In genomic region chr12:28550757-28551381, GRCh38 we compare ENCODE assay signal across 10 cellular contexts.
DNase-seq lines count a peak whose midpoint lies in the region; ATAC-seq, FAIRE-seq and TF ChIP-seq lines count a peak whose summit lies in the region.
"Had no signal": no experiment of that assay in that cellular context is flagged by ENCODE, and none has a peak within 500 bp of the region (broad histone marks: within the 10 kb centered on the region; RNA-seq: fewer than 3 reads in every experiment).

No MANE protein-coding gene starts in this region.

- peaks cover 9% of the 10 kb centered on the region for H3K36me3 Mint-ChIP-seq in stimulated activated effector memory CD8-positive, alpha-beta T cell treated with anti-CD3 and anti-CD28 coated beads, Interleukin-12 subunit alpha, Interleukin-12 subunit beta, amount 100 ng/mL, for 72 hours

- peak; percentile 9 for DNase-seq in H54 (ENCODE audit: insufficient read length, low spot score)
- peak; percentile 66 for DNase-seq in SW480 (ENCODE audit: low spot score)
- peak; percentile 78 to 90 for DNase-seq in foreskin fibroblast
- DNase-seq in stimulated activated effector memory CD8-positive, alpha-beta T cell treated with anti-CD3 and anti-CD28 coated beads, Interleukin-12 subunit alpha, Interleukin-12 subunit beta, amount 100 ng/mL, for 72 hours (ENCODE audit: low spot score in 2 of 2), result no peak
- no peak for DNase-seq in stimulated activated CD4-positive, alpha-beta T cell treated with anti-CD3 and anti-CD28 coated beads, Interleukin-15, amount 100 ng/mL, for 24 hours
- DNase-seq in RPMI8226, result no peak
- DNase-seq in ecto neural progenitor cell (ENCODE audit: low spot score), result no peak

- no peak overlapping the region for H3K4me3 Mint-ChIP-seq in stimulated activated effector memory CD8-positive, alpha-beta T cell treated with anti-CD3 and anti-CD28 coated beads, Interleukin-12 subunit alpha, Interleukin-12 subunit beta, amount 100 ng/mL, for 72 hours

- H3K27ac Mint-ChIP-seq in stimulated activated effector memory CD8-positive, alpha-beta T cell treated with anti-CD3 and anti-CD28 coated beads, Interleukin-12 subunit alpha, Interleukin-12 subunit beta, amount 100 ng/mL, for 72 hours, result peak overlapping the region; percentile 36

- no peak for TF ChIP-seq CTCF in foreskin fibroblast (IDR thresholded peaks at IDR 0.05; ENCODE audit: low read depth, low read length)

- ATAC-seq in stimulated activated effector memory CD8-positive, alpha-beta T cell treated with anti-CD3 and anti-CD28 coated beads, Interleukin-12 subunit alpha, Interleukin-12 subunit beta, amount 100 ng/mL, for 72 hours, result peak; percentile 86
- ATAC-seq: Right ventricle myocardium inferior had no signal

- TF ChIP-seq POLR2A in H54 (IDR thresholded peaks at IDR 0.05; ENCODE audit: low read depth, low read length), result no peak

- H3K4me3 ChIP-seq in foreskin fibroblast (ENCODE audit: low read depth in 1 of 2, low read length in 2 of 2), result no peak overlapping the region
- H3K4me3 ChIP-seq: adrenal gland had no signal

- peak; percentile 95 for FAIRE-seq in H54 (lab: Jason Lieb, UNC)
- FAIRE-seq: G401.6 had no signal

- H3K4me1 Mint-ChIP-seq in stimulated activated effector memory CD8-positive, alpha-beta T cell treated with anti-CD3 and anti-CD28 coated beads, Interleukin-12 subunit alpha, Interleukin-12 subunit beta, amount 100 ng/mL, for 72 hours, result peaks cover 24% of the 10 kb centered on the region

- H3K9me3 Mint-ChIP-seq in stimulated activated effector memory CD8-positive, alpha-beta T cell treated with anti-CD3 and anti-CD28 coated beads, Interleukin-12 subunit alpha, Interleukin-12 subunit beta, amount 100 ng/mL, for 72 hours, result peaks cover 3% of the 10 kb centered on the region

Comparison
In these comparisons a context has a peak if more than half of its experiments do, and no peak if none do; other contexts are left out.
1. DNase-seq: peak in H54 (single experiment), SW480 (single experiment) and foreskin fibroblast (2 of 2); none in stimulated activated effector memory CD8-positive, alpha-beta T cell treated with anti-CD3 and anti-CD28 coated beads, Interleukin-12 subunit alpha, Interleukin-12 subunit beta, amount 100 ng/mL, for 72 hours (0 of 2), stimulated activated CD4-positive, alpha-beta T cell treated with anti-CD3 and anti-CD28 coated beads, Interleukin-15, amount 100 ng/mL, for 24 hours (single experiment), RPMI8226 (single experiment) and ecto neural progenitor cell (single experiment).